ENCODE assay signal across 8 cellular contexts in genomic region chr1:12231276-12231595, GRCh38. TPM values are rescaled to one million over a fixed set of nuclear protein-coding genes. Genes with fewer than 3 reads are reported as not detected.
DNase-seq lines count a peak whose midpoint lies in the region; ATAC-seq, FAIRE-seq and TF ChIP-seq lines count a peak whose summit lies in the region.

No MANE protein-coding gene starts in this region.

- TF ChIP-seq RAD21 in HepG2 (CRISPR knock-in tag; IDR thresholded peaks at IDR 0.05) = no peak

- no peaks in the 10 kb centered on the region for H3K9me3 ChIP-seq in HepG2 (ENCODE audit: low read length)
- H3K9me3 ChIP-seq in testis = no peaks in the 10 kb centered on the region

- H3K27ac Mint-ChIP-seq in activated CD4-positive, alpha-beta T cell treated with anti-CD3 and anti-CD28 coated beads, Interleukin-2, amount 10 ng/mL, durations not matched to agents 7 days and 5 days = no peak overlapping the region

- no peaks in the 10 kb centered on the region for H3K27me3 ChIP-seq in HepG2 (ENCODE audit: control insufficient read depth in 1 of 2, insufficient read depth in 2 of 2, low read length in 2 of 2)
- no peaks in the 10 kb centered on the region for H3K27me3 ChIP-seq in testis

- no peak for TF ChIP-seq POLR2A in HepG2 (IDR thresholded peaks at IDR 0.05; ENCODE audit: insufficient read depth in 1 of 2, low read depth in 2 of 2, low read length in 2 of 2)
- TF ChIP-seq POLR2A in testis (IDR thresholded peaks at IDR 0.05) = no peak

- intact Hi-C loops in HepG2 (cut with micrococcal nuclease; ENCODE audit: unreplicated experiment) (no loop called here), testis (cut with DNase I; ENCODE audit: low total_unique reads) (no loop called here)

- H3K4me1 Mint-ChIP-seq in activated CD4-positive, alpha-beta T cell treated with anti-CD3 and anti-CD28 coated beads, Interleukin-2, amount 10 ng/mL, durations not matched to agents 7 days and 5 days = peaks cover 14% of the 10 kb centered on the region

- POLR2A ChIA-PET in activated CD4-positive, alpha-beta T cell treated with anti-CD3 and anti-CD28 coated beads, Interleukin-2, amount 10 ng/mL, durations not matched to agents 7 days and 5 days (lab: Charles Lee) = no interaction called here
- POLR2A ChIA-PET in HepG2 (lab: Yijun Ruan, JAX) = no interaction called here

- no peak for DNase-seq in activated CD4-positive, alpha-beta T cell treated with anti-CD3 and anti-CD28 coated beads, Interleukin-2, amount 10 ng/mL, durations not matched to agents 7 days and 5 days
- no peak for DNase-seq in activated CD4-positive, alpha-beta T cell treated with anti-CD3 and anti-CD28 coated beads, Interleukin-2, amount 50 U/mL, for 48 hours
- DNase-seq in astrocyte of the spinal cord (ENCODE audit: low read depth, low spot score) = no peak
- DNase-seq in HepG2 (ENCODE audit: low spot score) = no peak
- no peak for DNase-seq in testis
- no peak for DNase-seq in RCC 7860 (ENCODE audit: low spot score)
- no peak for DNase-seq in NCI-H1105 (lab: John Stamatoyannopoulos, UW)

- no peaks in the 10 kb centered on the region for H3K9me3 Mint-ChIP-seq in activated CD4-positive, alpha-beta T cell treated with anti-CD3 and anti-CD28 coated beads, Interleukin-2, amount 10 ng/mL, durations not matched to agents 7 days and 5 days

- TF ChIP-seq CTCF in astrocyte of the spinal cord (IDR thresholded peaks at IDR 0.05; ENCODE audit: low read depth, low read length) = no peak
- no peak for TF ChIP-seq CTCF in HepG2 (CRISPR knock-in tag; IDR thresholded peaks at IDR 0.05)
- TF ChIP-seq CTCF in testis (IDR thresholded peaks at IDR 0.05) = no peak

- peak overlapping the region; percentile 95 for H3K4me3 ChIP-seq in astrocyte of the spinal cord (ENCODE audit: low read depth, low read length)
- H3K4me3 ChIP-seq in HepG2 (replicated peaks in 1 of 3; ENCODE audit: insufficient read depth in 1 of 3, low read depth in 2 of 3, low read length in 3 of 3) = peak overlapping the region; percentile 83 to 89 (median 87)
- peak overlapping the region; percentile 98 to 99 for H3K4me3 ChIP-seq in testis

- H3K36me3 ChIP-seq in HepG2 (replicated peaks in 1 of 2; ENCODE audit: control insufficient read depth in 1 of 2, insufficient read depth in 2 of 2, low read length in 2 of 2) (no peaks in the 10 kb centered on the region), testis (ENCODE audit: low read depth, missing control alignments) (no peaks in the 10 kb centered on the region)

- no peak for FAIRE-seq in HepG2 (lab: Jason Lieb, UNC)
- FAIRE-seq in RCC 7860 (lab: Jason Lieb, UNC) = no peak

- peaks cover 24% of the 10 kb centered on the region for H3K4me1 ChIP-seq in HepG2 (ENCODE audit: insufficient read depth, low read length)
- peaks cover 15% of the 10 kb centered on the region for H3K4me1 ChIP-seq in testis

- peaks cover 2% of the 10 kb centered on the region for H3K79me2 ChIP-seq in HepG2 (ENCODE audit: insufficient read depth, low read length)

- H2AFZ ChIP-seq in HepG2 (ENCODE audit: low read length) = no peak overlapping the region

- peak overlapping the region; percentile 82 for H3K4me3 Mint-ChIP-seq in activated CD4-positive, alpha-beta T cell treated with anti-CD3 and anti-CD28 coated beads, Interleukin-2, amount 10 ng/mL, durations not matched to agents 7 days and 5 days

- ATAC-seq in HepG2 (no peak), HG03045 (IDR thresholded peaks at IDR 0.05; ENCODE audit: unreplicated experiment) (no peak)

- peak overlapping the region; percentile 79 for H3K4me2 ChIP-seq in HepG2 (ENCODE audit: low read depth, low read length)

- CTCF ChIA-PET in activated CD4-positive, alpha-beta T cell treated with anti-CD3 and anti-CD28 coated beads, Interleukin-2, amount 10 ng/mL, durations not matched to agents 7 days and 5 days (lab: Charles Lee) = interaction anchor here (1.2 kb wide), 1 partner anchor 428 kb away, joined by 4 read pairs; no protein-coding TSS in a partner anchor
- CTCF ChIA-PET in HepG2 (lab: Yijun Ruan, JAX; ENCODE audit: low intra/inter-chr PET ratio, low total read pairs) = no interaction called here

- BruUV-seq in HepG2 (replicated peaks; lab: Mats Ljungman, UMichigan) = no TSS peak

- TF ChIP-seq EP300 in HepG2 (IDR thresholded peaks at IDR 0.05; ENCODE audit: low read depth in 2 of 2, low read length in 2 of 2) = no peak
- TF ChIP-seq EP300 in HepG2 (CRISPR knock-in tag; IDR thresholded peaks at IDR 0.05; ENCODE audit: borderline replicate concordance) = no peak

- peak overlapping the region; percentile 78; the same call in 1 of the 2 replicates for H3K9ac ChIP-seq in HepG2 (ENCODE audit: insufficient read depth, low read depth, low read length)

- H3K27me3 Mint-ChIP-seq in activated CD4-positive, alpha-beta T cell treated with anti-CD3 and anti-CD28 coated beads, Interleukin-2, amount 10 ng/mL, durations not matched to agents 7 days and 5 days = peaks cover 8% of the 10 kb centered on the region

- peaks cover 4% of the 10 kb centered on the region; the same call in 1 of the 2 replicates for H4K20me1 ChIP-seq in HepG2 (ENCODE audit: insufficient read depth, low read length)

- no peak overlapping the region for H3K27ac ChIP-seq in HepG2 (ENCODE audit: extremely low read length, insufficient read depth, low read length)
- peak overlapping the region; percentile 85 to 89 for H3K27ac ChIP-seq in testis

- WGBS in HepG2 (ENCODE audit: low lambda C conversion rate) = 21% methylated on average over 2 of the region's 4 CpGs
- 6% methylated on average over 3 to 4 of the region's 4 CpGs for WGBS in testis, 2 donors

- no peaks in the 10 kb centered on the region for H3K36me3 Mint-ChIP-seq in activated CD4-positive, alpha-beta T cell treated with anti-CD3 and anti-CD28 coated beads, Interleukin-2, amount 10 ng/mL, durations not matched to agents 7 days and 5 days (ENCODE audit: low read depth)

- in situ Hi-C loops in astrocyte of the spinal cord (cut with HindIII; ENCODE audit: low sequenced_read_pairs) = no loop called here
- in situ Hi-C loops in HepG2 (cut with HindIII; ENCODE audit: extremely low pct_ligation_motif_present, low pct_unique_long_range_greater_than_20kb) = no loop called here

TF ChIP-seq in HepG2, 621 proteins besides CTCF, POLR2A, EP300 and RAD21 (continues in another document):
- TF ChIP-seq SOX13 (IDR thresholded peaks at IDR 0.05) (no peak), SOX13 (CRISPR knock-in tag; conservative IDR thresholded peaks at IDR 0.05 in 1 of 2, IDR thresholded peaks at IDR 0.05 in 1 of 2) (no peak), MYPOP (CRISPR knock-in tag; IDR thresholded peaks at IDR 0.05) (no peak), HMG20A (CRISPR knock-in tag; IDR thresholded peaks at IDR 0.05; ENCODE audit: borderline replicate concordance) (no peak), POGZ (CRISPR knock-in tag; IDR thresholded peaks at IDR 0.05) (no peak), ZNF30 (CRISPR knock-in tag; IDR thresholded peaks at IDR 0.05) (no peak), ELK4 (CRISPR knock-in tag; IDR thresholded peaks at IDR 0.05; ENCODE audit: borderline replicate concordance) (no peak), ELF3 (CRISPR knock-in tag; IDR thresholded peaks at IDR 0.05) (no peak)

RNA-seq across cellular contexts. Expression of gene VPS13D, which starts 1.4 kb away (rescaled TPM):
- 10 to 100 TPM; 34.0 to 41.9 TPM for total RNA-seq in activated CD4-positive, alpha-beta T cell treated with anti-CD3 and anti-CD28 coated beads, Interleukin-2, amount 10 ng/mL, durations not matched to agents 7 days and 5 days
- 13.9 and 14.2 TPM in 2 replicates for total RNA-seq in HepG2 (2016; rRNA removed; fragmentation: Illumina TruSeq; extraction: Trizol)
- 5.8 and 6.7 TPM in 2 replicates for total RNA-seq in HepG2 (2016; cell fraction: cytosol; rRNA removed; fragmentation: Illumina TruSeq; extraction: Trizol; ENCODE audit: low read depth)
- 10.6 and 11.0 TPM in 2 replicates for total RNA-seq in HepG2 (2016; cell fraction: insoluble cytoplasmic fraction; rRNA removed; fragmentation: Illumina TruSeq; extraction: Trizol)
- total RNA-seq in HepG2 (2016; cell fraction: membrane; rRNA removed; fragmentation: Illumina TruSeq; extraction: Trizol) = 4.5 and 5.9 TPM in 2 replicates
- 20.5 and 26.2 TPM in 2 replicates for total RNA-seq in HepG2 (2016; cell fraction: nucleus; rRNA removed; fragmentation: Illumina TruSeq; extraction: Trizol)
- 8.6 and 9.2 TPM in 2 replicates for polyA plus RNA-seq in HepG2 (2011; rRNA removed)
- 7.0 and 8.7 TPM in 2 replicates for polyA plus RNA-seq in HepG2 (2011; cell fraction: cytosol; rRNA removed)
- polyA plus RNA-seq in HepG2 (2011; cell fraction: nucleus; rRNA removed) = 16.7 and 19.0 TPM in 2 replicates
- polyA plus RNA-seq in HepG2 (2012) = 7.3 and 7.6 TPM in 2 replicates
- polyA plus RNA-seq in HepG2 (2016; cell fraction: cytosol; fragmentation: Illumina TruSeq; extraction: Trizol; ENCODE audit: low read depth) = 0.57 and 0.77 TPM in 2 replicates
- polyA plus RNA-seq in HepG2 (2016; cell fraction: insoluble cytoplasmic fraction; fragmentation: Illumina TruSeq; extraction: Trizol; ENCODE audit: low read depth) = 7.9 and 10.6 TPM in 2 replicates
- polyA plus RNA-seq in HepG2 (2016; cell fraction: membrane; fragmentation: Illumina TruSeq; extraction: Trizol; ENCODE audit: low read depth) = 1.4 and 1.5 TPM in 2 replicates
- 10.4 and 11.0 TPM in 2 replicates for polyA plus RNA-seq in HepG2 (2016; cell fraction: nucleus; fragmentation: Illumina TruSeq; extraction: Trizol; ENCODE audit: insufficient read depth, low read depth)
- polyA minus RNA-seq in HepG2 (2011; rRNA and poly(A)+ RNA removed; ENCODE audit: low replicate concordance) = 26.2 and 54.8 TPM in 2 replicates
- 11.6 and 12.3 TPM in 2 replicates for polyA minus RNA-seq in HepG2 (2011; cell fraction: cytosol; rRNA and poly(A)+ RNA removed)
- 52.4 and 72.0 TPM in 2 replicates for polyA minus RNA-seq in HepG2 (2011; cell fraction: nucleus; rRNA and poly(A)+ RNA removed)
- 100 to 1,000 TPM in 1 of 2 donors, 10 to 100 TPM in 1; 86.8 to 125 TPM for total RNA-seq in testis
- polyA plus RNA-seq in testis (ENCODE audit: insufficient read depth, low read depth, low replicate concordance) = 51.9 TPM
